In genomic region chr2:238267884-238268680, GRCh38 we compare ENCODE assay signal across 22 cellular contexts. TPM values are rescaled to one million over a fixed set of nuclear protein-coding genes. Genes with fewer than 3 reads are reported as not detected.
DNase-seq lines count a peak whose midpoint lies in the region; ATAC-seq and TF ChIP-seq lines count a peak whose summit lies in the region.
"Had no signal": no experiment of that assay in that cellular context is flagged by ENCODE, and none has a peak within 500 bp of the region (broad histone marks: within the 10 kb centered on the region; RNA-seq: fewer than 3 reads in every experiment).

No MANE protein-coding gene starts in this region.

- no peak overlapping the region for H2AK5ac ChIP-seq in neuronal stem cell (ENCODE audit: low read depth, low read length)

- TF ChIP-seq RAD21 in HCT116 (IDR thresholded peaks at IDR 0.05; ENCODE audit: low read depth): no peak

- RAD21 ChIA-PET in HCT116 (lab: Charles Lee; ENCODE audit: low non-redundant PET in 1 of 2, low total read pairs in 2 of 2, uncharacterized antibody in 2 of 2, unreplicated experiment in 2 of 2): interaction anchor here in 1 of 2 experiments (0.6 to 0.9 kb wide), 2 partner anchors 196 to 410 kb away, joined by 3 to 5 read pairs; no protein-coding TSS in a partner anchor

- H3K36me3 ChIP-seq in HCT116 (ENCODE audit: control insufficient read depth in 1 of 2, insufficient read depth in 2 of 2, low read length in 2 of 2): peaks cover 6 to 15% of the 10 kb centered on the region in 2 experiments
- H3K36me3 ChIP-seq in esophagus squamous epithelium: peaks cover 10 to 92% (median 33%) of the 10 kb centered on the region in 3 donors
- peaks cover 13 to 46% of the 10 kb centered on the region in 2 donors for H3K36me3 ChIP-seq in neuronal stem cell (replicated peaks in 1 of 2; ENCODE audit: control insufficient read depth in 2 of 2, insufficient read depth in 2 of 2, low read length in 2 of 2)
- peaks cover 43 to 88% (median 65%) of the 10 kb centered on the region in 3 donors for H3K36me3 ChIP-seq in tibial artery

- POLR2A ChIA-PET in HCT116 (lab: Charles Lee): no interaction called here

- no peak overlapping the region for H2BK15ac ChIP-seq in neuronal stem cell (ENCODE audit: low read length)

- H3K4me2 ChIP-seq in HCT116 (ENCODE audit: low read length) (no peak overlapping the region), neuronal stem cell (ENCODE audit: insufficient read depth, low read length, poor library complexity, severe bottlenecking) (no peak overlapping the region)

- H2AFZ ChIP-seq in HCT116 (ENCODE audit: low read depth, low read length, poor library complexity, severe bottlenecking): no peak overlapping the region
- H2AFZ ChIP-seq in neuronal stem cell (ENCODE audit: low read length): no peak overlapping the region

- H2BK5ac ChIP-seq in neuronal stem cell (ENCODE audit: low read length): no peak overlapping the region

- TF ChIP-seq CTCF in HCT116 (IDR thresholded peaks at IDR 0.05 in 2 of 3, conservative IDR thresholded peaks at IDR 0.05 in 1 of 3; ENCODE audit: borderline replicate concordance in 1 of 3, insufficient read depth in 1 of 3, low read depth in 2 of 3, low read length in 2 of 3) (0 out of 6 replicates have a peak, but pooled peaks of 1 of the 3 experiments have one; percentile 7), esophagus squamous epithelium (IDR thresholded peaks at IDR 0.05) (peak in 2 of 6 experiments; percentile 5 to 13), tibial artery (IDR thresholded peaks at IDR 0.05) (no peak)

- H3K27ac ChIP-seq in HCT116 (ENCODE audit: low read depth, low read length): peak overlapping the region; percentile 22; the same call in 1 of the 2 replicates
- peak overlapping the region in 3 of 4 donors; percentile 12 to 51 (median 24) for H3K27ac ChIP-seq in esophagus squamous epithelium
- no peak overlapping the region for H3K27ac ChIP-seq in neuronal stem cell (replicated peaks; ENCODE audit: low read length)
- H3K27ac ChIP-seq in tibial artery: no peak overlapping the region
- H3K27ac ChIP-seq: colonic mucosa, HL-60, thoracic aorta had no signal

- H3K9ac ChIP-seq in HCT116 (ENCODE audit: low read length): no peak overlapping the region
- peak overlapping the region; percentile 39 for H3K9ac ChIP-seq in neuronal stem cell (ENCODE audit: low read depth, low read length, poor library complexity)

- no peaks in the 10 kb centered on the region for H4K20me1 ChIP-seq in HCT116 (ENCODE audit: insufficient read depth)

- H3K4me1 Mint-ChIP-seq in T-helper 17 cell: peaks cover 11% of the 10 kb centered on the region

- peaks cover 11% of the 10 kb centered on the region for H3K36me3 Mint-ChIP-seq in T-helper 17 cell (ENCODE audit: low read depth)

- peak overlapping the region; percentile 34 for H2BK12ac ChIP-seq in neuronal stem cell (ENCODE audit: low read length)

- no peak for ATAC-seq in HCT116
- no peak for ATAC-seq in T-helper 17 cell
- no peak for ATAC-seq in HG02870 (IDR thresholded peaks at IDR 0.05; ENCODE audit: unreplicated experiment)
- ATAC-seq: effector memory CD8-positive, alpha-beta T cell; stimulated activated memory B cell treated with anti-CD40 and anti-IgM and Interleukin-4, amounts not matched to agents 10 μg/mL and 1 μg/mL and 100 μg/mL, for 72 hours had no signal

- no peaks in the 10 kb centered on the region for H3K9me3 ChIP-seq in HCT116 (ENCODE audit: control insufficient read depth in 1 of 2, insufficient read depth in 1 of 2, low read depth in 1 of 2, low read length in 2 of 2)
- H3K9me3 ChIP-seq in T-helper 17 cell (ENCODE audit: control insufficient read depth, low read length, poor library complexity, severe bottlenecking): no peaks in the 10 kb centered on the region
- no peaks in the 10 kb centered on the region for H3K9me3 ChIP-seq in esophagus squamous epithelium
- H3K9me3 ChIP-seq in neuronal stem cell (replicated peaks in 1 of 2; ENCODE audit: control insufficient read depth in 2 of 2, insufficient read depth in 1 of 2, low read depth in 1 of 2, low read length in 2 of 2): no peaks in the 10 kb centered on the region
- H3K9me3 ChIP-seq in tibial artery: no peaks in the 10 kb centered on the region
- H3K9me3 ChIP-seq: colonic mucosa, thoracic aorta had no signal

- intact Hi-C loops in HCT116 (cut with micrococcal nuclease): no loop called here
- intact Hi-C loops in esophagus squamous epithelium (cut with DNase I): no loop called here
- intact Hi-C loops in tibial artery (cut with DNase I; ENCODE audit: low total_unique reads): no loop called here

- TF ChIP-seq POLR2A in HCT116 (IDR thresholded peaks at IDR 0.05; ENCODE audit: borderline replicate concordance, extremely low read depth, insufficient read depth, insufficient read length): no peak
- TF ChIP-seq POLR2A in esophagus squamous epithelium (IDR thresholded peaks at IDR 0.05): no peak

- H3K79me2 ChIP-seq in HCT116 (ENCODE audit: insufficient read depth, low read length): no peaks in the 10 kb centered on the region

- peak overlapping the region; percentile 12 for H3K4me3 Mint-ChIP-seq in T-helper 17 cell
- H3K4me3 Mint-ChIP-seq: activated CD4-positive, alpha-beta memory T cell treated with anti-CD3 and anti-CD28 coated beads, Interleukin-2, amount 10 ng/mL, durations not matched to agents 7 days and 5 days; brain; effector memory CD8-positive, alpha-beta T cell; stimulated activated memory B cell treated with anti-CD40 and anti-IgM and Interleukin-4, amounts not matched to agents 10 μg/mL and 1 μg/mL and 100 μg/mL, for 72 hours had no signal

- H3K4me1 ChIP-seq in HCT116 (ENCODE audit: control insufficient read depth in 1 of 2, insufficient read depth in 2 of 2, low read length in 2 of 2): peaks cover 3 to 13% of the 10 kb centered on the region in 2 experiments; a peak in 3 of 4 replicates
- peaks cover 6 to 36% (median 26%) of the 10 kb centered on the region in 3 donors for H3K4me1 ChIP-seq in esophagus squamous epithelium
- peaks cover 3% of the 10 kb centered on the region in 2 donors for H3K4me1 ChIP-seq in neuronal stem cell (ENCODE audit: control insufficient read depth in 2 of 2, insufficient read depth in 1 of 2, low read depth in 1 of 2, low read length in 2 of 2)
- H3K4me1 ChIP-seq in tibial artery: peaks cover 0 to 16% (median 6%) of the 10 kb centered on the region in 4 donors

- WGBS in esophagus squamous epithelium, 2 donors: 71 to 82% methylated on average over 13 to 16 of the region's 20 CpGs
- no CpG with 5 or more reads among the region's 20 CpGs for WGBS in neuronal stem cell (ENCODE audit: extremely low coverage in 2 of 2, insufficient read length in 2 of 2, insufficient replicate concordance in 1 of 2), 2 donors

- CTCF ChIA-PET in HCT116 (lab: Charles Lee): no interaction called here

- H4K91ac ChIP-seq in neuronal stem cell (ENCODE audit: low read depth, low read length, poor library complexity): no peak overlapping the region

- H3K18ac ChIP-seq in neuronal stem cell (ENCODE audit: low read length): peak overlapping the region; percentile 77

- H3K9me2 ChIP-seq in HCT116 (ENCODE audit: insufficient read depth): no peaks in the 10 kb centered on the region

- no peak overlapping the region for H3K4ac ChIP-seq in neuronal stem cell (ENCODE audit: low read length)

- H2BK120ac ChIP-seq in neuronal stem cell (ENCODE audit: low read depth, low read length): no peak overlapping the region

- no peak overlapping the region for H3K23ac ChIP-seq in neuronal stem cell (ENCODE audit: low read depth, low read length, poor library complexity)

- H3K27ac Mint-ChIP-seq in T-helper 17 cell: no peak overlapping the region
- H3K27ac Mint-ChIP-seq: activated CD4-positive, alpha-beta memory T cell treated with anti-CD3 and anti-CD28 coated beads, Interleukin-2, amount 10 ng/mL, durations not matched to agents 7 days and 5 days; stimulated activated memory B cell treated with anti-CD40 and anti-IgM and Interleukin-4, amounts not matched to agents 10 μg/mL and 1 μg/mL and 100 μg/mL, for 72 hours had no signal

- H4K8ac ChIP-seq in neuronal stem cell (ENCODE audit: low read depth, low read length): no peak overlapping the region

- DNase-seq in HCT116 (ENCODE audit: low read depth, low spot score) (no peak), T-helper 17 cell (no peak), esophagus squamous epithelium (lab: John Stamatoyannopoulos, UW) (no peak), neuronal stem cell (ENCODE audit: low spot score) (no peak), tibial artery (no peak)
- DNase-seq in activated CD4-positive, CD25-positive, alpha-beta regulatory T cell treated with anti-CD3 and anti-CD28 coated beads, Interleukin-2, amount 50 U/mL, for 72 hours: no peak
- DNase-seq: activated CD4-positive, alpha-beta memory T cell treated with anti-CD3 and anti-CD28 coated beads, Interleukin-2, amount 10 ng/mL, durations not matched to agents 7 days and 5 days; activated CD4-positive, CD25-positive, alpha-beta regulatory T cell; activated effector memory CD4-positive, alpha-beta T cell treated with anti-CD3 and anti-CD28 coated beads, Interleukin-2, amount 50 U/mL, for 16 hours; activated T-cell treated with anti-CD3 and anti-CD28 coated beads for 4 hours; colonic mucosa; effector memory CD8-positive, alpha-beta T cell; islet precursor cell; NCI-H1105; NCI-H2029; nucleus accumbens; SHP77 treated with DMSO at 0.1 percent for 48 hours had no signal

- H3K79me1 ChIP-seq in neuronal stem cell (ENCODE audit: low read depth, low read length): no peaks in the 10 kb centered on the region

- no peaks in the 10 kb centered on the region for H3K27me3 Mint-ChIP-seq in T-helper 17 cell
- H3K27me3 Mint-ChIP-seq: activated CD4-positive, alpha-beta memory T cell treated with anti-CD3 and anti-CD28 coated beads, Interleukin-2, amount 10 ng/mL, durations not matched to agents 7 days and 5 days; brain; effector memory CD8-positive, alpha-beta T cell; stimulated activated memory B cell treated with anti-CD40 and anti-IgM and Interleukin-4, amounts not matched to agents 10 μg/mL and 1 μg/mL and 100 μg/mL, for 72 hours had no signal

- H3K14ac ChIP-seq in neuronal stem cell (ENCODE audit: low read length): peak overlapping the region; percentile 12

- H3K27me3 ChIP-seq in HCT116 (ENCODE audit: insufficient read depth, low read length): no peaks in the 10 kb centered on the region
- no peaks in the 10 kb centered on the region for H3K27me3 ChIP-seq in esophagus squamous epithelium
- H3K27me3 ChIP-seq in neuronal stem cell (ENCODE audit: control insufficient read depth in 3 of 3, insufficient read depth in 3 of 3, low read depth in 1 of 3, low read length in 3 of 3): no peaks in the 10 kb centered on the region
- no peaks in the 10 kb centered on the region for H3K27me3 ChIP-seq in tibial artery
- H3K27me3 ChIP-seq: colonic mucosa had no signal

- H3K4me3 ChIP-seq in HCT116 (replicated peaks in 1 of 2; ENCODE audit: low read depth in 1 of 2, low read length in 2 of 2) (no peak overlapping the region), esophagus squamous epithelium (no peak overlapping the region), neuronal stem cell (ENCODE audit: low read length in 2 of 2) (no peak overlapping the region), tibial artery (no peak overlapping the region)
- H3K4me3 ChIP-seq: colonic mucosa, thoracic aorta had no signal

- BruUV-seq in HCT116 (replicated peaks; lab: Mats Ljungman, UMichigan): no TSS peak

RNA-seq across cellular contexts. Expression of gene PER2, which starts 20.3 kb away (rescaled TPM):
- total RNA-seq in HCT116 (2021; ENCODE audit: unreplicated experiment) (18.7 TPM), T-helper 17 cell (10 to 100 TPM; 40.7 to 40.8 TPM), esophagus squamous epithelium (10 to 100 TPM in 2 of 4 donors, 1 to 10 TPM in 2; 6.2 to 28.0 (median 12.0) TPM)
- polyA plus RNA-seq in HCT116 (2012): 10.4 and 11.7 TPM in 2 replicates
- 2.4 TPM for polyA plus RNA-seq in neuronal stem cell (2013, experiment 1 of 2)
- 2.6 TPM for polyA plus RNA-seq in neuronal stem cell (2013, experiment 2 of 2)

RNA-seq across cellular contexts. Expression of gene HES6, which starts 28.2 kb away (rescaled TPM):
- total RNA-seq in HCT116 (2021; ENCODE audit: unreplicated experiment) (47.8 TPM), T-helper 17 cell (1 to 10 TPM in 1 of 2 donors, under 1 TPM in 1; 0.47 to 1.3 TPM), esophagus squamous epithelium (1 to 10 TPM; 3.1 to 5.1 (median 4.2) TPM)
- polyA plus RNA-seq in HCT116 (2012): 31.0 and 34.8 TPM in 2 replicates
- polyA plus RNA-seq in neuronal stem cell (2013, experiment 1 of 2): 19.8 TPM
- polyA plus RNA-seq in neuronal stem cell (2013, experiment 2 of 2): 18.8 TPM

RNA-seq across cellular contexts. Expression of gene TRAF3IP1, which starts 52.2 kb away (rescaled TPM):
- 19.4 TPM for total RNA-seq in HCT116 (2021; ENCODE audit: unreplicated experiment)
- 12.8 and 18.0 TPM in 2 replicates for polyA plus RNA-seq in HCT116 (2012)
- total RNA-seq in T-helper 17 cell: 1 to 10 TPM; 8.9 to 9.3 TPM
- total RNA-seq in esophagus squamous epithelium: 10 to 100 TPM in 1 of 4 donors, 1 to 10 TPM in 3; 5.4 to 13.5 (median 9.8) TPM
- polyA plus RNA-seq in neuronal stem cell (2013, experiment 1 of 2): 13.8 TPM
- 14.5 TPM for polyA plus RNA-seq in neuronal stem cell (2013, experiment 2 of 2)

Comparison
In these comparisons a context has a peak if more than half of its experiments do, and no peak if none do; other contexts are left out.
1. H3K27ac ChIP-seq: peak in HCT116 (single experiment) and esophagus squamous epithelium (3 of 4); none in neuronal stem cell (single experiment) and tibial artery (0 of 2).